35 cellular contexts compared by ENCODE assay signal in genomic region chr5:3793162-3793561, GRCh38.
"Had no signal": no experiment of that assay in that cellular context is flagged by ENCODE, and none has a peak within 500 bp of the region (broad histone marks: within the 10 kb centered on the region; RNA-seq: fewer than 3 reads in every experiment).

No MANE protein-coding gene starts in this region.

- H3K9me3 ChIP-seq: MG63 had no signal

- H3K27me3 ChIP-seq: MG63 had no signal

- H3K4me3 ChIP-seq: MG63 had no signal

- H3K36me3 ChIP-seq: MG63 had no signal

- DNase-seq: Karpas-422, Kasumi-1, MG63, MM.1S, MV-4-11, NCI-H1048, NCI-H1092, NCI-H1092 treated with DMSO at 0.1 percent for 48 hours, NCI-H1105, NCI-H1105 treated with DMSO at 0.1 percent for 48 hours, NCI-H1417, NCI-H1417 treated with DMSO at 0.1 percent for 48 hours, NCI-H1436, NCI-H1436 treated with DMSO at 0.1 percent for 48 hours, NCI-H146, NCI-H1694, NCI-H1694 treated with DMSO at 0.1 percent for 48 hours, NCI-H187, NCI-H187 treated with DMSO at 0.1 percent for 48 hours, NCI-H1930, NCI-H2029, NCI-H2029 treated with DMSO at 0.1 percent for 48 hours, NCI-H2081, NCI-H2081 treated with DMSO at 0.1 percent for 48 hours, NCI-H2107, NCI-H2171, NCI-H2171 treated with DMSO at 0.1 percent for 48 hours, NCI-H2227 treated with DMSO at 0.1 percent for 48 hours, NCI-H226, NCI-H345, NCI-H446, NCI-H446 treated with DMSO at 0.1 percent for 48 hours, NCI-H510A, NCI-H510A treated with DMSO at 0.1 percent for 48 hours, NCI-H524 had no signal
